In the genomic region with DNA sequence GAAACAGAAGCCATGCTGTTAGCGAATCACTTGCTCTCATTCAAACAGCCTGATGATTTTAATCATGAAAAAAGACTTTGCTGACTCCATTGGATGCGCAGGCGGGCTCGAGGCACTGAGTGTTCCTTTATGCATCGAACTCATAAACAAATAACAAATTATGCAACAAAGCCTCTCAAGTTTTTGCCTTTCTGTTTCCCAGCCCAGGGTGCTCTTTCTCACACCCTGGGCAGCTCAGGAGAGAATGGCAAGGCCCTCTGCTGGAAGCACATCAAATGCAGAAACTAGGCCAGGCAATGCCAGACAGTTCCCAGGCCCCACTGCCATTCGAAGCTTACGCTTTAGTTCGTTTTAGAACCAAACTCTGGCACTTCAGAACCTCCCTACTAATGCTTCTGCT, we compare ENCODE assay signal across 19 cellular contexts. TPM values are rescaled to one million over a fixed set of nuclear protein-coding genes. Genes with fewer than 3 reads are reported as not detected.
A peak's percentile ranks its signal among the peaks of the same experiment; 100 is the strongest.
DNase-seq lines count a peak whose midpoint lies in the region; ATAC-seq and TF ChIP-seq lines count a peak whose summit lies in the region.
"Had no signal": no experiment of that assay in that cellular context is flagged by ENCODE, and none has a peak within 500 bp of the region (broad histone marks: within the 10 kb centered on the region; RNA-seq: fewer than 3 reads in every experiment).

No MANE protein-coding gene starts in this region.

- no peaks in the 10 kb centered on the region for H3K27me3 ChIP-seq in H7 (ENCODE audit: control insufficient read depth, insufficient read depth, low read length)
- H3K27me3 ChIP-seq: left lung had no signal

- H3K27me3 Mint-ChIP-seq in WTC11 (ENCODE audit: low read depth) = no peaks in the 10 kb centered on the region
- H3K27me3 Mint-ChIP-seq in activated CD4-positive, alpha-beta T cell treated with anti-CD3 and anti-CD28 coated beads, Interleukin-2, amount 10 ng/mL, durations not matched to agents 7 days and 5 days = peaks cover 9% of the 10 kb centered on the region
- H3K27me3 Mint-ChIP-seq: type B pancreatic cell had no signal

- CTCF ChIA-PET in WTC11 (lab: Charles Lee) = interaction anchor here (0.6 kb wide), 1 partner anchor 42 kb away, joined by 3 read pairs; no protein-coding TSS in a partner anchor
- CTCF ChIA-PET in activated CD4-positive, alpha-beta T cell treated with anti-CD3 and anti-CD28 coated beads, Interleukin-2, amount 10 ng/mL, durations not matched to agents 7 days and 5 days (lab: Charles Lee) = no interaction called here

- no peak overlapping the region for H3K4me3 ChIP-seq in H7 (ENCODE audit: insufficient read depth, low read depth, low read length)
- H3K4me3 ChIP-seq: heart right ventricle, left lung had no signal

- no peaks in the 10 kb centered on the region for H3K4me1 Mint-ChIP-seq in WTC11
- H3K4me1 Mint-ChIP-seq in activated CD4-positive, alpha-beta T cell treated with anti-CD3 and anti-CD28 coated beads, Interleukin-2, amount 10 ng/mL, durations not matched to agents 7 days and 5 days = peaks cover 7% of the 10 kb centered on the region
- H3K4me1 Mint-ChIP-seq: activated B cell treated with CpG ODN at 0.5 μM for 24 hours, naive B cell had no signal

- peak; percentile 91 for ATAC-seq in WTC11
- ATAC-seq: heart right ventricle, left lung had no signal

- TF ChIP-seq CTCF in WTC11 (IDR thresholded peaks at IDR 0.05) = no peak

- H3K36me3 ChIP-seq in H7 (replicated peaks; ENCODE audit: control insufficient read depth, insufficient read depth, low read length) = no peaks in the 10 kb centered on the region
- H3K36me3 ChIP-seq: heart right ventricle, left lung had no signal

- no peak overlapping the region for H3K4me3 Mint-ChIP-seq in WTC11
- no peak overlapping the region for H3K4me3 Mint-ChIP-seq in activated CD4-positive, alpha-beta T cell treated with anti-CD3 and anti-CD28 coated beads, Interleukin-2, amount 10 ng/mL, durations not matched to agents 7 days and 5 days
- H3K4me3 Mint-ChIP-seq: activated B cell treated with CpG ODN at 0.5 μM for 24 hours; CD4-positive, CD25-positive, alpha-beta regulatory T cell; naive B cell; type B pancreatic cell had no signal

- no peak overlapping the region for H3K27ac Mint-ChIP-seq in WTC11
- no peak overlapping the region for H3K27ac Mint-ChIP-seq in activated CD4-positive, alpha-beta T cell treated with anti-CD3 and anti-CD28 coated beads, Interleukin-2, amount 10 ng/mL, durations not matched to agents 7 days and 5 days
- H3K27ac Mint-ChIP-seq: activated B cell treated with CpG ODN at 0.5 μM for 24 hours; CD4-positive, CD25-positive, alpha-beta regulatory T cell; naive B cell; type B pancreatic cell had no signal

- H3K36me3 Mint-ChIP-seq in WTC11 = no peaks in the 10 kb centered on the region
- no peaks in the 10 kb centered on the region for H3K36me3 Mint-ChIP-seq in activated CD4-positive, alpha-beta T cell treated with anti-CD3 and anti-CD28 coated beads, Interleukin-2, amount 10 ng/mL, durations not matched to agents 7 days and 5 days (ENCODE audit: low read depth)
- H3K36me3 Mint-ChIP-seq: CD4-positive, CD25-positive, alpha-beta regulatory T cell; naive B cell; type B pancreatic cell had no signal

- intact Hi-C loops in head of caudate nucleus (cut with DNase I) = no loop called here

- POLR2A ChIA-PET in WTC11 (lab: Charles Lee) = no interaction called here
- POLR2A ChIA-PET in activated CD4-positive, alpha-beta T cell treated with anti-CD3 and anti-CD28 coated beads, Interleukin-2, amount 10 ng/mL, durations not matched to agents 7 days and 5 days (lab: Charles Lee) = no interaction called here

- DNase-seq in H7 (peak; percentile 40), WTC11 (ENCODE audit: low spot score) (no peak), head of caudate nucleus (peak in 39 of 42 donors; percentile 9 to 78 (median 53)), pons (ENCODE audit: low spot score) (peak; percentile 67), NCI-H146 treated with DMSO at 0.1 percent for 48 hours (lab: John Stamatoyannopoulos, UW; ENCODE audit: unreplicated experiment) (no peak), DMS53 (lab: John Stamatoyannopoulos, UW) (no peak)
- DNase-seq in activated CD4-positive, alpha-beta T cell treated with anti-CD3 and anti-CD28 coated beads, Interleukin-2, amount 10 ng/mL, durations not matched to agents 7 days and 5 days = no peak
- DNase-seq in activated effector memory CD4-positive, alpha-beta T cell treated with anti-CD3 and anti-CD28 coated beads, Interleukin-2, amount 50 U/mL, for 16 hours = no peak
- DNase-seq: activated B cell treated with CpG ODN at 0.5 μM for 24 hours; activated naive CD4-positive, alpha-beta T cell treated with anti-CD3 and anti-CD28 coated beads, Interleukin-2, amount 50 U/mL, for 16 hours; CD4-positive, CD25-positive, alpha-beta regulatory T cell; cerebellar nuclear complex; heart right ventricle; left lung; naive B cell; NCI-H345; OCI-M1; stimulated activated CD4-positive, alpha-beta T cell treated with anti-CD3 and anti-CD28 coated beads, Interleukin-2, amount 100 ng/mL, for 24 hours had no signal

- H3K9me3 Mint-ChIP-seq in WTC11 = no peaks in the 10 kb centered on the region
- no peaks in the 10 kb centered on the region for H3K9me3 Mint-ChIP-seq in activated CD4-positive, alpha-beta T cell treated with anti-CD3 and anti-CD28 coated beads, Interleukin-2, amount 10 ng/mL, durations not matched to agents 7 days and 5 days
- H3K9me3 Mint-ChIP-seq: activated B cell treated with CpG ODN at 0.5 μM for 24 hours; CD4-positive, CD25-positive, alpha-beta regulatory T cell; naive B cell; type B pancreatic cell had no signal

TF ChIP-seq in WTC11, 78 proteins besides CTCF, POLR2A, EP300 and RAD21 (continues in another document):
- TF ChIP-seq ZNF232 (CRISPR knock-in tag; IDR thresholded peaks at IDR 0.05) = no peak
- no peak for TF ChIP-seq USF2 (CRISPR knock-in tag; IDR thresholded peaks at IDR 0.05)
- TF ChIP-seq CREB1 (CRISPR knock-in tag; IDR thresholded peaks at IDR 0.05) = no peak
- TF ChIP-seq, protein P1, sequence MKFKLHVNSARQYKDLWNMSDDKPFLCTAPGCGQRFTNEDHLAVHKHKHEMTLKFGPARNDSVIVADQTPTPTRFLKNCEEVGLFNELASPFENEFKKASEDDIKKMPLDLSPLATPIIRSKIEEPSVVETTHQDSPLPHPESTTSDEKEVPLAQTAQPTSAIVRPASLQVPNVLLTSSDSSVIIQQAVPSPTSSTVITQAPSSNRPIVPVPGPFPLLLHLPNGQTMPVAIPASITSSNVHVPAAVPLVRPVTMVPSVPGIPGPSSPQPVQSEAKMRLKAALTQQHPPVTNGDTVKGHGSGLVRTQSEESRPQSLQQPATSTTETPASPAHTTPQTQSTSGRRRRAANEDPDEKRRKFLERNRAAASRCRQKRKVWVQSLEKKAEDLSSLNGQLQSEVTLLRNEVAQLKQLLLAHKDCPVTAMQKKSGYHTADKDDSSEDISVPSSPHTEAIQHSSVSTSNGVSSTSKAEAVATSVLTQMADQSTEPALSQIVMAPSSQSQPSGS (CRISPR knock-in tag; IDR thresholded peaks at IDR 0.05; ENCODE audit: borderline replicate concordance, low read depth) = no peak
- TF ChIP-seq, protein P2, sequence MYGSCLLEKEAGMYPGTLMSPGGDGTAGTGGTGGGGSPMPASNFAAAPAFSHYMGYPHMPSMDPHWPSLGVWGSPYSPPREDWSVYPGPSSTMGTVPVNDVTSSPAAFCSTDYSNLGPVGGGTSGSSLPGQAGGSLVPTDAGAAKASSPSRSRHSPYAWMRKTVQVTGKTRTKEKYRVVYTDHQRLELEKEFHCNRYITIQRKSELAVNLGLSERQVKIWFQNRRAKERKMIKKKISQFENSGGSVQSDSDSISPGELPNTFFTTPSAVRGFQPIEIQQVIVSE (CRISPR knock-in tag; IDR thresholded peaks at IDR 0.05; ENCODE audit: borderline replicate concordance) = no peak
- no peak for TF ChIP-seq ZNF396 (CRISPR knock-in tag; IDR thresholded peaks at IDR 0.05; ENCODE audit: borderline replicate concordance)
- TF ChIP-seq E2F4 (CRISPR knock-in tag; IDR thresholded peaks at IDR 0.05; ENCODE audit: borderline replicate concordance, low read depth) = no peak
- TF ChIP-seq MXD4 (CRISPR knock-in tag; IDR thresholded peaks at IDR 0.05; ENCODE audit: borderline replicate concordance) = no peak
- TF ChIP-seq, protein P3, sequence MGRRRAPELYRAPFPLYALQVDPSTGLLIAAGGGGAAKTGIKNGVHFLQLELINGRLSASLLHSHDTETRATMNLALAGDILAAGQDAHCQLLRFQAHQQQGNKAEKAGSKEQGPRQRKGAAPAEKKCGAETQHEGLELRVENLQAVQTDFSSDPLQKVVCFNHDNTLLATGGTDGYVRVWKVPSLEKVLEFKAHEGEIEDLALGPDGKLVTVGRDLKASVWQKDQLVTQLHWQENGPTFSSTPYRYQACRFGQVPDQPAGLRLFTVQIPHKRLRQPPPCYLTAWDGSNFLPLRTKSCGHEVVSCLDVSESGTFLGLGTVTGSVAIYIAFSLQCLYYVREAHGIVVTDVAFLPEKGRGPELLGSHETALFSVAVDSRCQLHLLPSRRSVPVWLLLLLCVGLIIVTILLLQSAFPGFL (CRISPR knock-in tag; IDR thresholded peaks at IDR 0.05; ENCODE audit: borderline replicate concordance) = no peak
- TF ChIP-seq ZNF219 (CRISPR knock-in tag; IDR thresholded peaks at IDR 0.05; ENCODE audit: borderline replicate concordance) = no peak
- TF ChIP-seq JAZF1 (CRISPR knock-in tag; IDR thresholded peaks at IDR 0.05) = no peak
- no peak for TF ChIP-seq SOX15 (CRISPR knock-in tag; IDR thresholded peaks at IDR 0.05)

RNA-seq across cellular contexts. Expression of gene ETNPPL, which starts 19.8 kb away (rescaled TPM):
- total RNA-seq in H7 (2014; rRNA removed; shearing (Covaris generic)) = 1.0 and 2.3 TPM in 2 replicates
- 0.66 to 2.0 TPM (median 1.5 TPM) in 3 replicates for total RNA-seq in WTC11 (2021)
- not detected for total RNA-seq in activated CD4-positive, alpha-beta T cell treated with anti-CD3 and anti-CD28 coated beads, Interleukin-2, amount 10 ng/mL, durations not matched to agents 7 days and 5 days
- total RNA-seq: activated B cell treated with CpG ODN at 0.5 μM for 24 hours; CD4-positive, CD25-positive, alpha-beta regulatory T cell; left lung had no signal

Comparison
In these comparisons a context has a peak if more than half of its experiments do, and no peak if none do; other contexts are left out.
1. DNase-seq: peak in H7 (single experiment), head of caudate nucleus (39 of 42) and pons (single experiment); none in WTC11 (single experiment), activated CD4-positive, alpha-beta T cell treated with anti-CD3 and anti-CD28 coated beads, Interleukin-2, amount 10 ng/mL, durations not matched to agents 7 days and 5 days (single experiment), NCI-H146 treated with DMSO at 0.1 percent for 48 hours (single experiment), DMS53 (single experiment) and activated effector memory CD4-positive, alpha-beta T cell treated with anti-CD3 and anti-CD28 coated beads, Interleukin-2, amount 50 U/mL, for 16 hours (single experiment).